ENCODE assay signal across 8 cellular contexts in the genomic region with DNA sequence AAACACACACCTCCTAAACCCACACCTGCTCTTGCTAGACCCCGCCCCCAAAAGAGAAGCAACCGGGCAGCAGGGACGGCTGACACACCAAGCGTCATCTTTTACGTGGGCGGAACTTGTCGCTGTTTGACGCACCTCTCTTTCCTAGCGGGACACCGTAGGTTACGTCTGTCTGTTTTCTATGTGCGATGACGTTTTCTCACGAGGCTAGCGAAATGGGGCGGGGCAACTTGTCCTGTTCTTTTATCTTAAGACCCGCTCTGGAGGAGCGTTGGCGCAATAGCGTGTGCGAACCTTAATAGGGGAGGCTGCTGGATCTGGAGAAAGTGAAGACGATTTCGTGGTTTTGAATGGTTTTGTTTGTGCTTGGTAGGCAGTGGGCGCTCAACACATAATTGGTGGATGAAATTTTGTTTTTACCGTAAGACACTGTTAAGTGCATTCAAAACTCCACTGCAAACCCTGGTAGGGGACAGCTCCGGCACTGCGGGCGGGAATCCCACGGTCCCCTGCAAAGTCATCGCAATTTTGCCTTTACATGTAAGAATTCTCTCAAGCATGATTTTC. TPM values are rescaled to one million over a fixed set of nuclear protein-coding genes. Genes with fewer than 3 reads are reported as not detected.
DNase-seq lines count a peak whose midpoint lies in the region; ATAC-seq and TF ChIP-seq lines count a peak whose summit lies in the region.

No MANE protein-coding gene starts in this region.

- DNase-seq in GM06990 (ENCODE audit: extremely low read depth, insufficient read length) (peak; percentile 85), NCI-H1048 (lab: John Stamatoyannopoulos, UW) (peak; percentile 98), SKM-1 treated with dmso at 0.1 percent for 144 hours (lab: John Stamatoyannopoulos, UW; ENCODE audit: unreplicated experiment) (peak; percentile 98), head of caudate nucleus (peak; percentile 84 to 98 (median 95)), osteoblast (ENCODE audit: insufficient read length, low spot score, missing footprints) (peak; percentile 96), thoracic aorta (ENCODE audit: low spot score) (peak; percentile 98)
- DNase-seq in activated naive CD8-positive, alpha-beta T cell treated with anti-CD3 and anti-CD28 coated beads, Interleukin-2, amount 10 ng/mL, durations not matched to agents 7 days and 5 days: peak; percentile 82

- H3K4me3 ChIP-seq in GM06990 (replicated peaks; ENCODE audit: low read depth, low read length) (peak overlapping the region; percentile 74), osteoblast (ENCODE audit: insufficient read depth, low read length) (peak overlapping the region; percentile 83), thoracic aorta (peak overlapping the region; percentile 94)

- H2AFZ ChIP-seq in osteoblast (ENCODE audit: low read length): peak overlapping the region; percentile 93

- H4K20me1 ChIP-seq in osteoblast (ENCODE audit: insufficient read depth, low read length): no peaks in the 10 kb centered on the region

- peaks cover 4% of the 10 kb centered on the region for H3K79me2 ChIP-seq in osteoblast (ENCODE audit: insufficient read depth, low read length)

- peak overlapping the region; percentile 92 for H3K27ac ChIP-seq in osteoblast (ENCODE audit: low read depth, low read length)
- H3K27ac ChIP-seq in thoracic aorta: peak overlapping the region; percentile 91 to 97

- intact Hi-C loops in head of caudate nucleus (cut with DNase I): no loop called here

- ATAC-seq in HG02588 (IDR thresholded peaks at IDR 0.05; ENCODE audit: unreplicated experiment): peak; percentile 85
- ATAC-seq in activated naive CD8-positive, alpha-beta T cell treated with anti-CD3 and anti-CD28 coated beads, Interleukin-2, amount 10 ng/mL, durations not matched to agents 7 days and 5 days (ENCODE audit: low read depth): peak; percentile 84
- ATAC-seq in thoracic aorta (ENCODE audit: insufficient number of reproducible peaks, low FRiP score, low read depth): peak; percentile 86

- no peaks in the 10 kb centered on the region for H3K9me3 ChIP-seq in osteoblast (ENCODE audit: low read depth, low read length)
- no peaks in the 10 kb centered on the region for H3K9me3 ChIP-seq in thoracic aorta

- H3K9me3 Mint-ChIP-seq in activated naive CD8-positive, alpha-beta T cell treated with anti-CD3 and anti-CD28 coated beads, Interleukin-2, amount 10 ng/mL, durations not matched to agents 7 days and 5 days: peaks cover 7% of the 10 kb centered on the region

- H3K27ac Mint-ChIP-seq in activated naive CD8-positive, alpha-beta T cell treated with anti-CD3 and anti-CD28 coated beads, Interleukin-2, amount 10 ng/mL, durations not matched to agents 7 days and 5 days: peak overlapping the region; percentile 100

- POLR2A ChIA-PET in activated naive CD8-positive, alpha-beta T cell treated with anti-CD3 and anti-CD28 coated beads, Interleukin-2, amount 10 ng/mL, durations not matched to agents 7 days and 5 days (lab: Charles Lee): interaction anchor here (1.0 to 2.3 kb wide), 6 partner anchors 10 to 682 kb away, joined by 3 to 9 read pairs (median 4); no protein-coding TSS in a partner anchor

- peak overlapping the region; percentile 98 for H3K4me3 Mint-ChIP-seq in activated naive CD8-positive, alpha-beta T cell treated with anti-CD3 and anti-CD28 coated beads, Interleukin-2, amount 10 ng/mL, durations not matched to agents 7 days and 5 days

- H3K36me3 ChIP-seq in GM06990 (ENCODE audit: control insufficient read depth, insufficient read depth, low read length) (no peaks in the 10 kb centered on the region), osteoblast (ENCODE audit: insufficient read depth, low read length) (no peaks in the 10 kb centered on the region), thoracic aorta (no peaks in the 10 kb centered on the region)

- TF ChIP-seq CTCF in GM06990 (IDR thresholded peaks at IDR 0.05; ENCODE audit: insufficient read depth, low read length, poor library complexity, severe bottlenecking) (no peak), osteoblast (IDR thresholded peaks at IDR 0.05; ENCODE audit: extremely low read depth, low read depth, low read length) (no peak), thoracic aorta (IDR thresholded peaks at IDR 0.05) (no peak)

- H3K36me3 Mint-ChIP-seq in activated naive CD8-positive, alpha-beta T cell treated with anti-CD3 and anti-CD28 coated beads, Interleukin-2, amount 10 ng/mL, durations not matched to agents 7 days and 5 days: no peaks in the 10 kb centered on the region

- H3K4me1 Mint-ChIP-seq in activated naive CD8-positive, alpha-beta T cell treated with anti-CD3 and anti-CD28 coated beads, Interleukin-2, amount 10 ng/mL, durations not matched to agents 7 days and 5 days: peaks cover 19% of the 10 kb centered on the region

- H3K4me1 ChIP-seq in osteoblast (ENCODE audit: insufficient read depth, low read length) (peaks cover 15% of the 10 kb centered on the region), thoracic aorta (ENCODE audit: control insufficient read depth in 1 of 2, low read depth in 2 of 2) (peaks cover 4 to 14% of the 10 kb centered on the region in 2 donors)

- H3K4me2 ChIP-seq in osteoblast (ENCODE audit: insufficient read depth, low read length): peak overlapping the region; percentile 98

- no peaks in the 10 kb centered on the region for H3K27me3 Mint-ChIP-seq in activated naive CD8-positive, alpha-beta T cell treated with anti-CD3 and anti-CD28 coated beads, Interleukin-2, amount 10 ng/mL, durations not matched to agents 7 days and 5 days

- no peaks in the 10 kb centered on the region for H3K27me3 ChIP-seq in GM06990 (replicated peaks; ENCODE audit: control insufficient read depth, insufficient read depth, low read length)
- H3K27me3 ChIP-seq in osteoblast (ENCODE audit: insufficient read depth, low read length): no peaks in the 10 kb centered on the region
- no peaks in the 10 kb centered on the region for H3K27me3 ChIP-seq in thoracic aorta (replicated peaks; ENCODE audit: insufficient read depth)

RNA-seq across cellular contexts. Expression of a gene that starts 0.5 kb away (rescaled TPM):
- total RNA-seq in activated naive CD8-positive, alpha-beta T cell treated with anti-CD3 and anti-CD28 coated beads, Interleukin-2, amount 10 ng/mL, durations not matched to agents 7 days and 5 days: 10 to 100 TPM; 13.7 to 16.4 TPM
- total RNA-seq in osteoblast (6.5 and 8.8 TPM in 2 replicates), thoracic aorta (10 to 100 TPM; 19.4 to 25.6 TPM)

RNA-seq across cellular contexts. Expression of a gene that starts 44.2 kb away (rescaled TPM):
- total RNA-seq in activated naive CD8-positive, alpha-beta T cell treated with anti-CD3 and anti-CD28 coated beads, Interleukin-2, amount 10 ng/mL, durations not matched to agents 7 days and 5 days: 1 to 10 TPM; 3.2 to 3.6 TPM
- total RNA-seq in osteoblast (under 0.01 TPM in 2 replicates), thoracic aorta (10 to 100 TPM in 1 of 2 donors, 1 to 10 TPM in 1; 6.6 to 11.1 TPM)

RNA-seq across cellular contexts. Expression of a gene that starts 49.7 kb away (rescaled TPM):
- not detected for total RNA-seq in activated naive CD8-positive, alpha-beta T cell treated with anti-CD3 and anti-CD28 coated beads, Interleukin-2, amount 10 ng/mL, durations not matched to agents 7 days and 5 days
- total RNA-seq in osteoblast (not detected in 2 replicates), thoracic aorta (not detected)

Comparison
In these comparisons a context has a peak if more than half of its experiments do, and no peak if none do; other contexts are left out.
1. Peak in every context shown above with its lines: DNase-seq, ATAC-seq, H3K4me3 ChIP-seq and H3K27ac ChIP-seq.